13 cellular contexts compared by ENCODE assay signal in genomic region chr1:57124768-57125446, GRCh38.
DNase-seq lines count a peak whose midpoint lies in the region; ATAC-seq and TF ChIP-seq lines count a peak whose summit lies in the region.
"Had no signal": no experiment of that assay in that cellular context is flagged by ENCODE, and none has a peak within 500 bp of the region (broad histone marks: within the 10 kb centered on the region; RNA-seq: fewer than 3 reads in every experiment).

No MANE protein-coding gene starts in this region.

- CTCF ChIA-PET in MCF 10A (lab: Yijun Ruan, JAX), result interaction anchor here (1.0 kb wide), 1 partner anchor 56 kb away, joined by 4 read pairs; no protein-coding TSS in a partner anchor

- H3K36me3 Mint-ChIP-seq in MCF 10A (ENCODE audit: insufficient read depth, unreplicated experiment), result no peaks in the 10 kb centered on the region
- no peaks in the 10 kb centered on the region for H3K36me3 Mint-ChIP-seq in brain
- H3K36me3 Mint-ChIP-seq in stimulated activated effector memory CD8-positive, alpha-beta T cell treated with anti-CD3 and anti-CD28 coated beads, Interleukin-12 subunit alpha, Interleukin-12 subunit beta, amount 100 ng/mL, for 72 hours, result no peaks in the 10 kb centered on the region

- intact Hi-C loops in MCF 10A (cut with micrococcal nuclease), result no loop called here
- intact Hi-C loops in breast epithelium (cut with DNase I; ENCODE audit: low total_unique reads), result no loop called here

- BruUV-seq in MCF 10A (replicated peaks; lab: Mats Ljungman, UMichigan), result no TSS peak

- DNase-seq in MCF 10A (ENCODE audit: unreplicated experiment), result no peak
- DNase-seq in breast epithelium (ENCODE audit: low spot score in 2 of 2), result no peak
- peak in 1 of 2 donors; percentile 51 for DNase-seq in stimulated activated effector memory CD8-positive, alpha-beta T cell treated with anti-CD3 and anti-CD28 coated beads, Interleukin-12 subunit alpha, Interleukin-12 subunit beta, amount 100 ng/mL, for 72 hours (ENCODE audit: low spot score in 2 of 2)
- no peak for DNase-seq in NCI-H82 treated with DMSO at 0.1 percent for 48 hours (lab: John Stamatoyannopoulos, UW; ENCODE audit: unreplicated experiment)
- no peak for DNase-seq in NCI-H1694 (lab: John Stamatoyannopoulos, UW)
- DNase-seq in activated CD8-positive, alpha-beta memory T cell treated with anti-CD3 and anti-CD28 coated beads for 24 hours, result no peak
- DNase-seq: AML-193, NCI-H446, pancreas, upper lobe of left lung had no signal

- no peaks in the 10 kb centered on the region for H3K27me3 ChIP-seq in breast epithelium
- H3K27me3 ChIP-seq: cardiac muscle cell, pancreas, upper lobe of left lung had no signal

- H3K4me3 Mint-ChIP-seq in MCF 10A (ENCODE audit: unreplicated experiment), result no peak overlapping the region
- H3K4me3 Mint-ChIP-seq in brain, result no peak overlapping the region
- no peak overlapping the region for H3K4me3 Mint-ChIP-seq in stimulated activated effector memory CD8-positive, alpha-beta T cell treated with anti-CD3 and anti-CD28 coated beads, Interleukin-12 subunit alpha, Interleukin-12 subunit beta, amount 100 ng/mL, for 72 hours

- ATAC-seq in HG03442 (IDR thresholded peaks at IDR 0.05; ENCODE audit: unreplicated experiment), result peak; percentile 92
- ATAC-seq in stimulated activated effector memory CD8-positive, alpha-beta T cell treated with anti-CD3 and anti-CD28 coated beads, Interleukin-12 subunit alpha, Interleukin-12 subunit beta, amount 100 ng/mL, for 72 hours, result peak; percentile 97
- ATAC-seq: pancreas had no signal

- H3K4me1 Mint-ChIP-seq in MCF 10A (ENCODE audit: insufficient read depth, unreplicated experiment) (peaks cover 6% of the 10 kb centered on the region), brain (peaks cover 15% of the 10 kb centered on the region)
- H3K4me1 Mint-ChIP-seq in stimulated activated effector memory CD8-positive, alpha-beta T cell treated with anti-CD3 and anti-CD28 coated beads, Interleukin-12 subunit alpha, Interleukin-12 subunit beta, amount 100 ng/mL, for 72 hours, result peaks cover 7% of the 10 kb centered on the region

- H3K27me3 Mint-ChIP-seq in MCF 10A (ENCODE audit: insufficient read depth, unreplicated experiment), result no peaks in the 10 kb centered on the region
- H3K27me3 Mint-ChIP-seq in brain, result peaks cover 3% of the 10 kb centered on the region

- TF ChIP-seq CTCF in MCF 10A (IDR thresholded peaks at IDR 0.05; ENCODE audit: unreplicated experiment), result peak; percentile 16
- TF ChIP-seq CTCF in breast epithelium (IDR thresholded peaks at IDR 0.05), result no peak
- no peak for TF ChIP-seq CTCF in brain (conservative IDR thresholded peaks at IDR 0.05)

- no peak overlapping the region for H3K27ac ChIP-seq in breast epithelium
- H3K27ac ChIP-seq: cardiac muscle cell, pancreas, upper lobe of left lung had no signal

- no peak overlapping the region for H3K27ac Mint-ChIP-seq in MCF 10A (ENCODE audit: low read depth, unreplicated experiment)
- H3K27ac Mint-ChIP-seq in brain, result peak overlapping the region in 3 of 5 experiments; percentile 15 to 85 (median 19)
- H3K27ac Mint-ChIP-seq in stimulated activated effector memory CD8-positive, alpha-beta T cell treated with anti-CD3 and anti-CD28 coated beads, Interleukin-12 subunit alpha, Interleukin-12 subunit beta, amount 100 ng/mL, for 72 hours, result no peak overlapping the region

- no peaks in the 10 kb centered on the region for H3K9me3 Mint-ChIP-seq in MCF 10A (ENCODE audit: unreplicated experiment)
- no peaks in the 10 kb centered on the region for H3K9me3 Mint-ChIP-seq in brain
- H3K9me3 Mint-ChIP-seq in stimulated activated effector memory CD8-positive, alpha-beta T cell treated with anti-CD3 and anti-CD28 coated beads, Interleukin-12 subunit alpha, Interleukin-12 subunit beta, amount 100 ng/mL, for 72 hours, result no peaks in the 10 kb centered on the region

- no peak for TF ChIP-seq POLR2A in breast epithelium (IDR thresholded peaks at IDR 0.05)

- H3K9me3 ChIP-seq in breast epithelium, result no peaks in the 10 kb centered on the region
- H3K9me3 ChIP-seq: pancreas, upper lobe of left lung had no signal

- no peaks in the 10 kb centered on the region for H3K36me3 ChIP-seq in breast epithelium
- H3K36me3 ChIP-seq: cardiac muscle cell, pancreas, upper lobe of left lung had no signal

- no peaks in the 10 kb centered on the region for H3K4me1 ChIP-seq in breast epithelium
- H3K4me1 ChIP-seq: pancreas, upper lobe of left lung had no signal

- POLR2A ChIA-PET in MCF 10A (lab: Yijun Ruan, JAX), result no interaction called here

- no peak overlapping the region for H3K4me3 ChIP-seq in breast epithelium
- H3K4me3 ChIP-seq: cardiac muscle cell, pancreas, upper lobe of left lung had no signal

Comparison
In these comparisons a context has a peak if more than half of its experiments do, and no peak if none do; other contexts are left out.
1. H3K27ac Mint-ChIP-seq: peak in brain (3 of 5); none in MCF 10A (single experiment) and stimulated activated effector memory CD8-positive, alpha-beta T cell treated with anti-CD3 and anti-CD28 coated beads, Interleukin-12 subunit alpha, Interleukin-12 subunit beta, amount 100 ng/mL, for 72 hours (single experiment).